26 cellular contexts compared by ENCODE assay signal in genomic region chr17:17147821-17148220, GRCh38. TPM values are rescaled to one million over a fixed set of nuclear protein-coding genes. Genes with fewer than 3 reads are reported as not detected.
A peak's percentile ranks its signal among the peaks of the same experiment; 100 is the strongest.
DNase-seq lines count a peak whose midpoint lies in the region; ATAC-seq, FAIRE-seq and TF ChIP-seq lines count a peak whose summit lies in the region.
"Had no signal": no experiment of that assay in that cellular context is flagged by ENCODE, and none has a peak within 500 bp of the region (broad histone marks: within the 10 kb centered on the region; RNA-seq: fewer than 3 reads in every experiment).

No MANE protein-coding gene starts in this region.

- H3K27ac ChIP-seq in effector memory CD4-positive, alpha-beta T cell (ENCODE audit: insufficient read depth, low read length, poor library complexity, severe bottlenecking), result no peak overlapping the region
- H3K27ac ChIP-seq: sigmoid colon had no signal

- no peak for TF ChIP-seq POLR2A in H54 (IDR thresholded peaks at IDR 0.05; ENCODE audit: low read depth, low read length)

- peaks cover 42% of the 10 kb centered on the region for H3K36me3 ChIP-seq in BJ (ENCODE audit: control insufficient read depth, insufficient read depth, low read length)
- peaks cover 61% of the 10 kb centered on the region for H3K36me3 ChIP-seq in effector memory CD4-positive, alpha-beta T cell (ENCODE audit: control insufficient read depth, insufficient read depth, low read length)

- no peaks in the 10 kb centered on the region for H3K27me3 ChIP-seq in BJ (ENCODE audit: control insufficient read depth, insufficient read depth, low read length)
- no peaks in the 10 kb centered on the region for H3K27me3 ChIP-seq in effector memory CD4-positive, alpha-beta T cell (replicated peaks; ENCODE audit: control insufficient read depth, insufficient read depth, low read length, poor library complexity, severe bottlenecking)
- H3K27me3 ChIP-seq: sigmoid colon had no signal

- H3K4me3 ChIP-seq in BJ (ENCODE audit: low read depth, low read length) (no peak overlapping the region), HFF-Myc (replicated peaks; ENCODE audit: low read depth, low read length) (no peak overlapping the region)
- no peak overlapping the region for H3K4me3 ChIP-seq in effector memory CD4-positive, alpha-beta T cell (ENCODE audit: insufficient read depth, low read depth, low read length, poor library complexity, severe bottlenecking)
- H3K4me3 ChIP-seq: sigmoid colon had no signal

- no peaks in the 10 kb centered on the region for H3K9me3 Mint-ChIP-seq in endothelial cell (ENCODE audit: unreplicated experiment)
- H3K9me3 Mint-ChIP-seq in glutamatergic neuron (ENCODE audit: unreplicated experiment), result peaks cover 29% of the 10 kb centered on the region
- H3K9me3 Mint-ChIP-seq: activated CD4-positive, alpha-beta T cell treated with anti-CD3 and anti-CD28 coated beads, Interleukin-2, amount 10 ng/mL, durations not matched to agents 7 days and 5 days; activated naive CD4-positive, alpha-beta T cell treated with anti-CD3 and anti-CD28 coated beads, Interleukin-2, amount 10 ng/mL, durations not matched to agents 7 days and 5 days; endodermal cell; WTC11 had no signal

- H3K4me1 ChIP-seq in effector memory CD4-positive, alpha-beta T cell (ENCODE audit: control insufficient read depth, insufficient read depth, low read length, poor library complexity, severe bottlenecking), result peaks cover 9% of the 10 kb centered on the region

- H3K36me3 Mint-ChIP-seq in endothelial cell (ENCODE audit: low read depth, unreplicated experiment) (peaks cover 47% of the 10 kb centered on the region), glutamatergic neuron (ENCODE audit: unreplicated experiment) (no peaks in the 10 kb centered on the region)

- CTCF ChIA-PET in BJ (lab: Yijun Ruan, JAX), result no interaction called here

- H3K27ac Mint-ChIP-seq in endothelial cell (ENCODE audit: unreplicated experiment) (no peak overlapping the region), glutamatergic neuron (ENCODE audit: unreplicated experiment) (peak overlapping the region; percentile 34)
- H3K27ac Mint-ChIP-seq: activated CD4-positive, alpha-beta T cell treated with anti-CD3 and anti-CD28 coated beads, Interleukin-2, amount 10 ng/mL, durations not matched to agents 7 days and 5 days; activated CD8-positive, alpha-beta memory T cell treated with anti-CD3 and anti-CD28 coated beads, Interleukin-2, amount 10 ng/mL, durations not matched to agents 7 days and 5 days; activated naive CD4-positive, alpha-beta T cell treated with anti-CD3 and anti-CD28 coated beads, Interleukin-2, amount 10 ng/mL, durations not matched to agents 7 days and 5 days; CD14-positive monocyte; WTC11 had no signal

- DNase-seq in BJ (ENCODE audit: low read depth) (peak; percentile 19), HFF-Myc (ENCODE audit: extremely low read depth, low read depth) (peak; percentile 31), endothelial cell (ENCODE audit: low spot score) (no peak), glutamatergic neuron (no peak), AML-193 (lab: John Stamatoyannopoulos, UW) (no peak), H54 (ENCODE audit: insufficient read length, low spot score) (no peak)
- no peak for DNase-seq in effector memory CD4-positive, alpha-beta T cell
- DNase-seq: ACHN; activated CD4-positive, alpha-beta T cell treated with anti-CD3 and anti-CD28 coated beads, Interleukin-2, amount 10 ng/mL, durations not matched to agents 7 days and 5 days; activated CD8-positive, alpha-beta memory T cell treated with anti-CD3 and anti-CD28 coated beads, Interleukin-2, amount 10 ng/mL, durations not matched to agents 7 days and 5 days; activated naive CD4-positive, alpha-beta T cell treated with anti-CD3 and anti-CD28 coated beads, Interleukin-2, amount 10 ng/mL, durations not matched to agents 7 days and 5 days; EL; endodermal cell; left cardiac atrium; mesendoderm; NCI-H1930; NCI-H526; SIG-M5; sigmoid colon; stimulated activated naive CD4-positive, alpha-beta T cell treated with Interleukin-2 at 50 U/mL for 16 hours; T-helper 9 cell had no signal

- TF ChIP-seq CTCF in BJ (IDR thresholded peaks at IDR 0.05; ENCODE audit: insufficient read depth, low read depth, low read length) (no peak), HFF-Myc (IDR thresholded peaks at IDR 0.05; ENCODE audit: low read depth, low read length, missing control alignments) (no peak), endothelial cell (IDR thresholded peaks at IDR 0.05; ENCODE audit: unreplicated experiment) (no peak), glutamatergic neuron (IDR thresholded peaks at IDR 0.05; ENCODE audit: partially characterized antibody, unreplicated experiment) (no peak)

- no peak for FAIRE-seq in H54 (lab: Jason Lieb, UNC)
- FAIRE-seq: D721Med had no signal

- no peak for ATAC-seq in HG02970 (IDR thresholded peaks at IDR 0.05; ENCODE audit: low FRiP score, unreplicated experiment)
- ATAC-seq: activated CD8-positive, alpha-beta memory T cell treated with anti-CD3 and anti-CD28 coated beads, Interleukin-2, amount 10 ng/mL, durations not matched to agents 7 days and 5 days; left cardiac atrium; Panc1 had no signal

- H3K4me3 Mint-ChIP-seq in endothelial cell (ENCODE audit: unreplicated experiment), result peak overlapping the region; percentile 23
- no peak overlapping the region for H3K4me3 Mint-ChIP-seq in glutamatergic neuron (ENCODE audit: unreplicated experiment)
- H3K4me3 Mint-ChIP-seq: activated CD4-positive, alpha-beta T cell treated with anti-CD3 and anti-CD28 coated beads, Interleukin-2, amount 10 ng/mL, durations not matched to agents 7 days and 5 days; activated CD8-positive, alpha-beta memory T cell treated with anti-CD3 and anti-CD28 coated beads, Interleukin-2, amount 10 ng/mL, durations not matched to agents 7 days and 5 days; activated naive CD4-positive, alpha-beta T cell treated with anti-CD3 and anti-CD28 coated beads, Interleukin-2, amount 10 ng/mL, durations not matched to agents 7 days and 5 days; CD14-positive monocyte; endodermal cell; WTC11 had no signal

- POLR2A ChIA-PET in BJ (lab: Charles Lee), result no interaction called here

- H3K9me3 ChIP-seq in effector memory CD4-positive, alpha-beta T cell (ENCODE audit: control insufficient read depth, low read length), result no peaks in the 10 kb centered on the region
- H3K9me3 ChIP-seq: sigmoid colon had no signal

- H3K27me3 Mint-ChIP-seq in endothelial cell (ENCODE audit: unreplicated experiment) (peaks cover 22% of the 10 kb centered on the region), glutamatergic neuron (ENCODE audit: unreplicated experiment) (peaks cover 20% of the 10 kb centered on the region)
- H3K27me3 Mint-ChIP-seq: activated CD4-positive, alpha-beta T cell treated with anti-CD3 and anti-CD28 coated beads, Interleukin-2, amount 10 ng/mL, durations not matched to agents 7 days and 5 days; activated CD8-positive, alpha-beta memory T cell treated with anti-CD3 and anti-CD28 coated beads, Interleukin-2, amount 10 ng/mL, durations not matched to agents 7 days and 5 days; activated naive CD4-positive, alpha-beta T cell treated with anti-CD3 and anti-CD28 coated beads, Interleukin-2, amount 10 ng/mL, durations not matched to agents 7 days and 5 days had no signal

- H3K4me1 Mint-ChIP-seq in endothelial cell (ENCODE audit: unreplicated experiment) (peaks cover 22% of the 10 kb centered on the region), glutamatergic neuron (ENCODE audit: low read depth, unreplicated experiment) (peaks cover 8% of the 10 kb centered on the region)
- H3K4me1 Mint-ChIP-seq: endodermal cell, WTC11 had no signal

RNA-seq across cellular contexts. Expression of gene PLD6, which starts 58.3 kb away (rescaled TPM):
- 1.5 TPM in 2 replicates for polyA plus RNA-seq in BJ (2011; rRNA removed)
- 1.00 and 1.3 TPM in 2 replicates for polyA minus RNA-seq in BJ (2011; rRNA and poly(A)+ RNA removed)
- total RNA-seq in endothelial cell (ENCODE audit: unreplicated experiment), result 0.21 TPM
- 1.1 TPM for total RNA-seq in glutamatergic neuron (ENCODE audit: unreplicated experiment)

Comparison
In these comparisons a context has a peak if more than half of its experiments do, and no peak if none do; other contexts are left out.
1. DNase-seq: peak in BJ (single experiment) and HFF-Myc (single experiment); none in endothelial cell (single experiment), glutamatergic neuron (single experiment), AML-193 (0 of 2), effector memory CD4-positive, alpha-beta T cell (0 of 3) and H54 (single experiment).